8 cellular contexts compared by ENCODE assay signal in genomic region chr7:152145853-152146466, GRCh38.
DNase-seq lines count a peak whose midpoint lies in the region; ATAC-seq and TF ChIP-seq lines count a peak whose summit lies in the region.

No MANE protein-coding gene starts in this region.

- CTCF ChIA-PET in T-cell (lab: Charles Lee): no interaction called here

- POLR2A ChIA-PET in T-cell (lab: Charles Lee): interaction anchor here in 1 of 2 donors (0.5 kb wide), 1 partner anchor 638 kb away, joined by 5 read pairs; no protein-coding TSS in a partner anchor

- H3K4me1 Mint-ChIP-seq in T-cell (peaks cover 47 to 49% (median 47%) of the 10 kb centered on the region in 3 donors), endothelial cell (ENCODE audit: unreplicated experiment) (peaks cover 10% of the 10 kb centered on the region)

- peaks cover 39% of the 10 kb centered on the region for H3K36me3 Mint-ChIP-seq in T-cell
- H3K36me3 Mint-ChIP-seq in endothelial cell (ENCODE audit: low read depth, unreplicated experiment): peaks cover 29% of the 10 kb centered on the region

- ATAC-seq in T-cell (replicated peaks in 1 of 4) (peak; percentile 30 to 45 (median 38)), GM21723 (IDR thresholded peaks at IDR 0.05; ENCODE audit: unreplicated experiment) (no peak)

- no peak for TF ChIP-seq CTCF in endothelial cell (IDR thresholded peaks at IDR 0.05; ENCODE audit: unreplicated experiment)

- H3K27me3 Mint-ChIP-seq in T-cell (no peaks in the 10 kb centered on the region), endothelial cell (ENCODE audit: unreplicated experiment) (peaks cover 2% of the 10 kb centered on the region)

- H3K27ac Mint-ChIP-seq in T-cell (peak overlapping the region; percentile 86 to 88), endothelial cell (ENCODE audit: unreplicated experiment) (no peak overlapping the region)

- no peaks in the 10 kb centered on the region for H3K9me3 Mint-ChIP-seq in T-cell
- H3K9me3 Mint-ChIP-seq in endothelial cell (ENCODE audit: unreplicated experiment): no peaks in the 10 kb centered on the region

- H3K4me3 Mint-ChIP-seq in T-cell: peak overlapping the region; percentile 5 to 73 (median 8)
- no peak overlapping the region for H3K4me3 Mint-ChIP-seq in endothelial cell (ENCODE audit: unreplicated experiment)

- DNase-seq in NCI-H345 (lab: John Stamatoyannopoulos, UW) (peak; percentile 15), NCI-H345 treated with DMSO at 0.1 percent for 48 hours (lab: John Stamatoyannopoulos, UW; ENCODE audit: unreplicated experiment) (no peak), HuH-7.5 (ENCODE audit: low spot score) (peak; percentile 34), T-cell (peak in 17 of 34 experiments; percentile 9 to 47 (median 30)), endothelial cell (ENCODE audit: low spot score) (peak; percentile 43), myocyte (ENCODE audit: low read depth) (peak; percentile 67), NOMO-1 treated with dmso at 0.1 percent for 144 hours (lab: John Stamatoyannopoulos, UW; ENCODE audit: unreplicated experiment) (no peak)

Comparison
In these comparisons a context has a peak if more than half of its experiments do, and no peak if none do; other contexts are left out.
1. DNase-seq: peak in NCI-H345 (single experiment), HuH-7.5 (single experiment), endothelial cell (single experiment) and myocyte (single experiment); none in NCI-H345 treated with DMSO at 0.1 percent for 48 hours (single experiment) and NOMO-1 treated with dmso at 0.1 percent for 144 hours (single experiment).